In the genomic region with DNA sequence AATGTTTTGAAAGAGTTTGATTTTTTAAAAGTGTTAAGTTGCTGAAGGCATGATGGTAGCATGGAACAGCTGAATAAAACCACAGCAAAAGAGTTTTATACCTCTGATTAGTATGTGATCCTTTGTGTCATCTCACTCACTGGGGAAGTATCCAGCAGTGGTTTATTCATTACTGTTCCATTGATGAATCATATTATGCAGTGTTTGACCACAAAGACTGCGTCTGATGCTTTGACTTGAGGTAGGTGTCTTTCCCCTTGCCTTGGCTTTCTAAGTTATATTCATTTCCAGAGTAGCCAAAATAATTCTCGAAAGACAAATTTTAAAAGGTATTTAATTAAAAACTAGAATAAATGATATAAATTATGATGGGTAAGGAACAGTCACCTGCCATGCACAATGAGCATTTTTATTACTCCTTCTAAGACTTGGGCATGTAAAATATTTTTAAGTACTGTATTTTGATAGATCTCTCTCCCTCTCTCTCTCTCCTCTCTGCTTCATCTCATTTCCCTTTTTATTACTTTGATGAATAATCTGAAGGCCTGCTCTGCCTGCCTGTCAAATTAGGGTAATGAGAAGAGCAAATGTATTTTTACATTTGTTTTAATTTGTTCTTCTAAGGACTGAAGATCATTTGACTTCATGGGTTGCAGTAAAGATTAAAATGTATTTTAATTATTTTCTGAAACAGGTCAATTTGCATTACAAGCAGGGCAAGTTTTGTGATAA, we compare ENCODE assay signal across 9 cellular contexts.
DNase-seq lines count a peak whose midpoint lies in the region; ATAC-seq and FAIRE-seq lines count a peak whose summit lies in the region.
"Had no signal": no experiment of that assay in that cellular context is flagged by ENCODE, and none has a peak within 500 bp of the region (broad histone marks: within the 10 kb centered on the region; RNA-seq: fewer than 3 reads in every experiment).

No MANE protein-coding gene starts in this region.

- no peaks in the 10 kb centered on the region for H3K27me3 Mint-ChIP-seq in activated T-cell treated with anti-CD3 and anti-CD28 coated beads, Interleukin-2, amount 50 U/mL, for 72 hours (ENCODE audit: low read depth)
- no peaks in the 10 kb centered on the region for H3K27me3 Mint-ChIP-seq in activated T-cell treated with anti-CD3 and anti-CD28 coated beads, Interleukin-2, amount 50 U/mL, for 24 hours
- H3K27me3 Mint-ChIP-seq: brain had no signal

- no peak overlapping the region for H3K4me3 Mint-ChIP-seq in activated T-cell treated with anti-CD3 and anti-CD28 coated beads, Interleukin-2, amount 50 U/mL, for 72 hours
- no peak overlapping the region for H3K4me3 Mint-ChIP-seq in activated T-cell treated with anti-CD3 and anti-CD28 coated beads, Interleukin-2, amount 50 U/mL, for 24 hours
- H3K4me3 Mint-ChIP-seq: brain had no signal

- peaks cover 0 to 1% of the 10 kb centered on the region in 2 donors for H3K9me3 Mint-ChIP-seq in activated T-cell treated with anti-CD3 and anti-CD28 coated beads, Interleukin-2, amount 50 U/mL, for 72 hours
- H3K9me3 Mint-ChIP-seq in activated T-cell treated with anti-CD3 and anti-CD28 coated beads, Interleukin-2, amount 50 U/mL, for 24 hours = peaks cover 5% of the 10 kb centered on the region
- H3K9me3 Mint-ChIP-seq: brain had no signal

- H3K27ac Mint-ChIP-seq in activated T-cell treated with anti-CD3 and anti-CD28 coated beads, Interleukin-2, amount 50 U/mL, for 72 hours = no peak overlapping the region
- H3K27ac Mint-ChIP-seq in activated T-cell treated with anti-CD3 and anti-CD28 coated beads, Interleukin-2, amount 50 U/mL, for 24 hours = no peak overlapping the region
- H3K27ac Mint-ChIP-seq: brain had no signal

- in situ Hi-C loops in SK-MEL-5 (cut with HindIII; ENCODE audit: low pct_unique_long_range_greater_than_20kb, low sequenced_read_pairs) = no loop called here

- no peak for FAIRE-seq in urothelium cell line (lab: Jason Lieb, UNC)

- no peak for DNase-seq in activated T-cell treated with anti-CD3 and anti-CD28 coated beads, Interleukin-2, amount 50 U/mL, for 72 hours
- DNase-seq in activated T-cell treated with anti-CD3 and anti-CD28 coated beads, Interleukin-2, amount 50 U/mL, for 24 hours = no peak
- DNase-seq in SK-MEL-5 (ENCODE audit: low read depth, low spot score) (peak; percentile 59), urothelium cell line (ENCODE audit: low spot score) (peak; percentile 40), SHP77 treated with DMSO at 0.1 percent for 48 hours (lab: John Stamatoyannopoulos, UW) (no peak)
- DNase-seq in activated effector memory CD4-positive, alpha-beta T cell treated with anti-CD3 and anti-CD28 coated beads, Interleukin-2, amount 50 U/mL, for 16 hours = no peak
- no peak for DNase-seq in stimulated activated CD4-positive, alpha-beta T cell treated with anti-CD3 and anti-CD28 coated beads, Interleukin-2, amount 100 ng/mL, for 48 hours

- H3K4me1 Mint-ChIP-seq in activated T-cell treated with anti-CD3 and anti-CD28 coated beads, Interleukin-2, amount 50 U/mL, for 72 hours (ENCODE audit: low read depth) = no peaks in the 10 kb centered on the region
- H3K4me1 Mint-ChIP-seq in activated T-cell treated with anti-CD3 and anti-CD28 coated beads, Interleukin-2, amount 50 U/mL, for 24 hours (ENCODE audit: low read depth) = no peaks in the 10 kb centered on the region

- ATAC-seq in activated T-cell treated with anti-CD3 and anti-CD28 coated beads, Interleukin-2, amount 50 U/mL, for 72 hours (replicated peaks in 1 of 2) = peak; percentile 44 to 66
- peak; percentile 91 for ATAC-seq in HG02885 (IDR thresholded peaks at IDR 0.05; ENCODE audit: poor library complexity, unreplicated experiment)

- H3K36me3 Mint-ChIP-seq in activated T-cell treated with anti-CD3 and anti-CD28 coated beads, Interleukin-2, amount 50 U/mL, for 72 hours (ENCODE audit: insufficient read depth in 2 of 2) = no peaks in the 10 kb centered on the region
- no peaks in the 10 kb centered on the region for H3K36me3 Mint-ChIP-seq in activated T-cell treated with anti-CD3 and anti-CD28 coated beads, Interleukin-2, amount 50 U/mL, for 24 hours (ENCODE audit: low read depth)
- H3K36me3 Mint-ChIP-seq: brain had no signal

Comparison
In these comparisons a context has a peak if more than half of its experiments do, and no peak if none do; other contexts are left out.
1. DNase-seq: peak in SK-MEL-5 (single experiment) and urothelium cell line (single experiment); none in activated T-cell treated with anti-CD3 and anti-CD28 coated beads, Interleukin-2, amount 50 U/mL, for 72 hours (0 of 2), activated T-cell treated with anti-CD3 and anti-CD28 coated beads, Interleukin-2, amount 50 U/mL, for 24 hours (single experiment), activated effector memory CD4-positive, alpha-beta T cell treated with anti-CD3 and anti-CD28 coated beads, Interleukin-2, amount 50 U/mL, for 16 hours (single experiment), SHP77 treated with DMSO at 0.1 percent for 48 hours (single experiment) and stimulated activated CD4-positive, alpha-beta T cell treated with anti-CD3 and anti-CD28 coated beads, Interleukin-2, amount 100 ng/mL, for 48 hours (0 of 2).